Comparison of ENCODE assay signal across 19 cellular contexts in genomic region chr3:48623851-48624547, GRCh38. TPM values are rescaled to one million over a fixed set of nuclear protein-coding genes. Genes with fewer than 3 reads are reported as not detected.
DNase-seq lines count a peak whose midpoint lies in the region; ATAC-seq, FAIRE-seq and TF ChIP-seq lines count a peak whose summit lies in the region.
"Had no signal": no experiment of that assay in that cellular context is flagged by ENCODE, and none has a peak within 500 bp of the region (broad histone marks: within the 10 kb centered on the region; RNA-seq: fewer than 3 reads in every experiment).

No MANE protein-coding gene starts in this region.

- H3K9me2 ChIP-seq in hepatocyte (replicated peaks; ENCODE audit: insufficient read depth), result no peaks in the 10 kb centered on the region

- no peak overlapping the region for H3K27ac ChIP-seq in CD4-positive, CD25-positive, alpha-beta regulatory T cell (ENCODE audit: insufficient read depth, low read length, poor library complexity, severe bottlenecking)
- peak overlapping the region; percentile 67 for H3K27ac ChIP-seq in hepatocyte
- H3K27ac ChIP-seq: SJSA1 had no signal

- WGBS in hepatocyte (ENCODE audit: low lambda C conversion rate, missing lambda C conversion rate), result 80% methylated on average over 6 of the region's 6 CpGs

- TF ChIP-seq CTCF in hepatocyte (IDR thresholded peaks at IDR 0.05; ENCODE audit: poor library complexity), result no peak

- no peaks in the 10 kb centered on the region for H3K27me3 Mint-ChIP-seq in CD4-positive, CD25-positive, alpha-beta regulatory T cell
- H3K27me3 Mint-ChIP-seq: memory B cell; stimulated activated naive B cell treated with anti-CD40 and anti-IgM and Interleukin-4, amounts not matched to agents 10 μg/mL and 1 μg/mL and 100 μg/mL, for 72 hours had no signal

- H3K4me1 ChIP-seq in CD4-positive, CD25-positive, alpha-beta regulatory T cell (ENCODE audit: control insufficient read depth, insufficient read depth, low read length, poor library complexity, severe bottlenecking), result no peaks in the 10 kb centered on the region
- peaks cover 11% of the 10 kb centered on the region for H3K4me1 ChIP-seq in hepatocyte (ENCODE audit: insufficient read depth)
- H3K4me1 ChIP-seq: HAP-1, SJSA1 had no signal

- H3K4me1 Mint-ChIP-seq in CD4-positive, CD25-positive, alpha-beta regulatory T cell, result peaks cover 0 to 14% (median 10%) of the 10 kb centered on the region in 4 donors

- H3K9me3 Mint-ChIP-seq in CD4-positive, CD25-positive, alpha-beta regulatory T cell, result peaks cover 0 to 2% (median 0%) of the 10 kb centered on the region in 7 donors
- H3K9me3 Mint-ChIP-seq: memory B cell had no signal

- H3K79me2 ChIP-seq in hepatocyte, result no peaks in the 10 kb centered on the region

- no peaks in the 10 kb centered on the region for H3K27me3 ChIP-seq in CD4-positive, CD25-positive, alpha-beta regulatory T cell (ENCODE audit: control insufficient read depth, insufficient read depth, low read length)
- H3K27me3 ChIP-seq in hepatocyte, result no peaks in the 10 kb centered on the region
- H3K27me3 ChIP-seq: SJSA1 had no signal

- no peak for ATAC-seq in CD4-positive, CD25-positive, alpha-beta regulatory T cell (ENCODE audit: low read depth in 2 of 2)
- no peak for ATAC-seq in GM19035 (IDR thresholded peaks at IDR 0.05; ENCODE audit: unreplicated experiment)
- ATAC-seq: stimulated activated naive B cell treated with anti-CD40 and anti-IgM and Interleukin-4, amounts not matched to agents 10 μg/mL and 1 μg/mL and 100 μg/mL, for 72 hours had no signal

- no peak overlapping the region for H2AFZ ChIP-seq in hepatocyte

- peak in 1 of 3 donors; percentile 27 for DNase-seq in CD4-positive, CD25-positive, alpha-beta regulatory T cell
- DNase-seq in HT-29 (ENCODE audit: low spot score) (peak; percentile 13), NCI-H345 treated with DMSO at 0.1 percent for 48 hours (lab: John Stamatoyannopoulos, UW; ENCODE audit: unreplicated experiment) (peak; percentile 42), hepatocyte (ENCODE audit: low spot score) (no peak), GM12891 (ENCODE audit: insufficient read length, low spot score) (no peak), cerebellar nuclear complex (lab: John Stamatoyannopoulos, UW) (no peak), D341Med (ENCODE audit: low spot score) (no peak)
- DNase-seq: activated naive CD4-positive, alpha-beta T cell treated with Interleukin-2 at 50 U/mL for 16 hours; caudate nucleus; CD8-positive, alpha-beta memory T cell; NCI-H446; posterior cingulate gyrus; stimulated activated CD4-positive, alpha-beta T cell treated with anti-CD3 and anti-CD28 coated beads, Interleukin-2, amount 100 ng/mL, for 24 hours; stimulated activated naive B cell treated with anti-CD40 and anti-IgM and Interleukin-4, amounts not matched to agents 10 μg/mL and 1 μg/mL and 100 μg/mL, for 72 hours had no signal

- no peaks in the 10 kb centered on the region for H4K20me1 ChIP-seq in hepatocyte (ENCODE audit: insufficient read depth, poor library complexity, severe bottlenecking)

- peak overlapping the region; percentile 55 to 63 (median 62) for H3K27ac Mint-ChIP-seq in CD4-positive, CD25-positive, alpha-beta regulatory T cell
- H3K27ac Mint-ChIP-seq: memory B cell; stimulated activated naive B cell treated with anti-CD40 and anti-IgM and Interleukin-4, amounts not matched to agents 10 μg/mL and 1 μg/mL and 100 μg/mL, for 72 hours had no signal

- TF ChIP-seq POLR2A in GM12891 (IDR thresholded peaks at IDR 0.05; ENCODE audit: low read depth, low read length), result no peak

- no peak overlapping the region for H3K4me2 ChIP-seq in hepatocyte

- H3K36me3 Mint-ChIP-seq in CD4-positive, CD25-positive, alpha-beta regulatory T cell, result peaks cover 25% of the 10 kb centered on the region
- H3K36me3 Mint-ChIP-seq: memory B cell had no signal

- no peak for FAIRE-seq in GM12891 (lab: Jason Lieb, UNC)

- H3K9me3 ChIP-seq in CD4-positive, CD25-positive, alpha-beta regulatory T cell (ENCODE audit: control insufficient read depth in 2 of 2, low read length in 2 of 2), result no peaks in the 10 kb centered on the region
- H3K9me3 ChIP-seq in hepatocyte (ENCODE audit: low read depth), result no peaks in the 10 kb centered on the region
- H3K9me3 ChIP-seq: HAP-1, SJSA1 had no signal

- H3K4me3 Mint-ChIP-seq in CD4-positive, CD25-positive, alpha-beta regulatory T cell, result no peak overlapping the region
- H3K4me3 Mint-ChIP-seq: memory B cell; stimulated activated naive B cell treated with anti-CD40 and anti-IgM and Interleukin-4, amounts not matched to agents 10 μg/mL and 1 μg/mL and 100 μg/mL, for 72 hours had no signal

- H3K4me3 ChIP-seq in CD4-positive, CD25-positive, alpha-beta regulatory T cell (ENCODE audit: low read depth, low read length), result no peak overlapping the region
- no peak overlapping the region for H3K4me3 ChIP-seq in hepatocyte
- H3K4me3 ChIP-seq: HAP-1, SJSA1 had no signal

- H3K36me3 ChIP-seq in CD4-positive, CD25-positive, alpha-beta regulatory T cell (ENCODE audit: control insufficient read depth, insufficient read depth, low read length), result peaks cover 10% of the 10 kb centered on the region
- no peaks in the 10 kb centered on the region for H3K36me3 ChIP-seq in hepatocyte (replicated peaks; ENCODE audit: insufficient read depth, low read depth)

TF ChIP-seq in GM12891, 5 proteins besides CTCF, POLR2A, EP300 and RAD21:
- TF ChIP-seq TAF1 (IDR thresholded peaks at IDR 0.05; ENCODE audit: low read depth, low read length) (no peak), POLR2AphosphoS5 (IDR thresholded peaks at IDR 0.05; ENCODE audit: low read depth, low read length) (no peak), SPI1 (IDR thresholded peaks at IDR 0.05; ENCODE audit: low read depth, low read length) (no peak), POU2F2 (IDR thresholded peaks at IDR 0.05; ENCODE audit: low read depth, low read length) (no peak), PAX5 (IDR thresholded peaks at IDR 0.05; ENCODE audit: insufficient read depth, low read length, severe bottlenecking) (no peak)
TF ChIP-seq in GM12891: peak in this region for 0.

RNA-seq across cellular contexts. Expression of gene TMEM89, which starts 2.4 kb away (rescaled TPM):
- total RNA-seq in CD4-positive, CD25-positive, alpha-beta regulatory T cell, result not detected
- polyA plus RNA-seq in CD4-positive, CD25-positive, alpha-beta regulatory T cell, result not detected
- total RNA-seq in HT-29 (2014; rRNA removed; shearing (Covaris generic)), result not detected in 2 replicates
- not detected in 2 replicates for total RNA-seq in hepatocyte
- not detected in 2 replicates for polyA plus RNA-seq in hepatocyte
- polyA plus RNA-seq in GM12891 (2012; ENCODE audit: low read depth, missing spikeins), result not detected
- total RNA-seq: CD8-positive, alpha-beta memory T cell; epithelial cell of proximal tubule; SJSA1 had no signal
- polyA plus RNA-seq: CD8-positive, alpha-beta memory T cell had no signal

RNA-seq across cellular contexts. Expression of gene SLC26A6, which starts 11.3 kb away (rescaled TPM):
- 25.1 TPM for total RNA-seq in CD4-positive, CD25-positive, alpha-beta regulatory T cell
- 1 to 10 TPM; 3.2 to 6.7 (median 5.9) TPM for polyA plus RNA-seq in CD4-positive, CD25-positive, alpha-beta regulatory T cell
- total RNA-seq in HT-29 (2014; rRNA removed; shearing (Covaris generic)), result 28.3 and 32.1 TPM in 2 replicates
- total RNA-seq in hepatocyte, result 42.0 and 56.6 TPM in 2 replicates
- 53.7 and 60.9 TPM in 2 replicates for polyA plus RNA-seq in hepatocyte
- polyA plus RNA-seq in GM12891 (2012; ENCODE audit: low read depth, missing spikeins), result 6.7 TPM

RNA-seq across cellular contexts. Expression of gene UQCRC1, which starts 14.6 kb away (rescaled TPM):
- 111 TPM for total RNA-seq in CD4-positive, CD25-positive, alpha-beta regulatory T cell
- polyA plus RNA-seq in CD4-positive, CD25-positive, alpha-beta regulatory T cell, result 100 to 1,000 TPM; 181 to 234 (median 206) TPM
- total RNA-seq in HT-29 (2014; rRNA removed; shearing (Covaris generic)), result 210 and 212 TPM in 2 replicates
- total RNA-seq in hepatocyte, result 308 and 352 TPM in 2 replicates
- polyA plus RNA-seq in hepatocyte, result 405 and 411 TPM in 2 replicates
- 167 TPM for polyA plus RNA-seq in GM12891 (2012; ENCODE audit: low read depth, missing spikeins)

RNA-seq across cellular contexts. Expression of gene COL7A1, which starts 28.9 kb away (rescaled TPM):
- total RNA-seq in CD4-positive, CD25-positive, alpha-beta regulatory T cell, result 1.1 TPM
- polyA plus RNA-seq in CD4-positive, CD25-positive, alpha-beta regulatory T cell, result not detected
- total RNA-seq in HT-29 (2014; rRNA removed; shearing (Covaris generic)), result 0.10 and 0.31 TPM in 2 replicates
- total RNA-seq in hepatocyte, result 5.7 and 17.4 TPM in 2 replicates
- polyA plus RNA-seq in hepatocyte, result 19.6 and 24.7 TPM in 2 replicates
- 2.1 TPM for polyA plus RNA-seq in GM12891 (2012; ENCODE audit: low read depth, missing spikeins)
- polyA plus RNA-seq: CD8-positive, alpha-beta memory T cell had no signal

RNA-seq across cellular contexts. Expression of gene CELSR3, which starts 38.7 kb away (rescaled TPM):
- total RNA-seq in CD4-positive, CD25-positive, alpha-beta regulatory T cell, result 8.8 TPM
- under 1 TPM; 0.31 to 0.53 (median 0.37) TPM for polyA plus RNA-seq in CD4-positive, CD25-positive, alpha-beta regulatory T cell
- total RNA-seq in HT-29 (2014; rRNA removed; shearing (Covaris generic)), result 9.9 and 12.5 TPM in 2 replicates
- 1.6 and 1.8 TPM in 2 replicates for total RNA-seq in hepatocyte
- 1.9 TPM in 2 replicates for polyA plus RNA-seq in hepatocyte
- polyA plus RNA-seq in GM12891 (2012; ENCODE audit: low read depth, missing spikeins), result 0.35 TPM

Comparison
In these comparisons a context has a peak if more than half of its experiments do, and no peak if none do; other contexts are left out.
1. DNase-seq: peak in HT-29 (single experiment) and NCI-H345 treated with DMSO at 0.1 percent for 48 hours (single experiment); none in hepatocyte (single experiment), GM12891 (single experiment), cerebellar nuclear complex (0 of 2) and D341Med (single experiment).